12 cellular contexts compared by ENCODE assay signal in genomic region chr1:160797163-160797797, GRCh38. TPM values are rescaled to one million over a fixed set of nuclear protein-coding genes. Genes with fewer than 3 reads are reported as not detected.
A peak's percentile ranks its signal among the peaks of the same experiment; 100 is the strongest.
DNase-seq lines count a peak whose midpoint lies in the region; ATAC-seq and TF ChIP-seq lines count a peak whose summit lies in the region.
"Had no signal": no experiment of that assay in that cellular context is flagged by ENCODE, and none has a peak within 500 bp of the region (broad histone marks: within the 10 kb centered on the region; RNA-seq: fewer than 3 reads in every experiment).

No MANE protein-coding gene starts in this region.

- in situ Hi-C loops in KBM-7 (cut with MboI; ENCODE audit: low pct_unique_long_range_greater_than_20kb, low sequenced_read_pairs), result no loop called here

- DNase-seq in GM06990 (ENCODE audit: extremely low read depth, insufficient read length) (peak; percentile 51), Peyer's patch (no peak), T1000 (lab: John Stamatoyannopoulos, UW) (no peak), KBM-7 (no peak), left ventricle myocardium inferior (no peak), A673 (ENCODE audit: low spot score) (no peak)
- DNase-seq: GM23248, NCI-H69 had no signal

- H3K27me3 ChIP-seq in GM06990 (replicated peaks; ENCODE audit: control insufficient read depth, insufficient read depth, low read length), result no peaks in the 10 kb centered on the region
- H3K27me3 ChIP-seq in Peyer's patch, result no peaks in the 10 kb centered on the region
- no peaks in the 10 kb centered on the region for H3K27me3 ChIP-seq in mononuclear cell (ENCODE audit: insufficient read depth, low read length)
- H3K27me3 ChIP-seq in left ventricle myocardium inferior (ENCODE audit: low read depth), result no peaks in the 10 kb centered on the region
- H3K27me3 ChIP-seq in A673 (replicated peaks; ENCODE audit: insufficient read depth, low read depth, low read length, poor library complexity), result no peaks in the 10 kb centered on the region
- H3K27me3 ChIP-seq: stomach had no signal

- CTCF ChIA-PET in A673 (lab: Charles Lee), result no interaction called here

- peaks cover 0 to 11% (median 3%) of the 10 kb centered on the region in 4 donors for H3K4me1 ChIP-seq in Peyer's patch
- peaks cover 64% of the 10 kb centered on the region for H3K4me1 ChIP-seq in mononuclear cell (ENCODE audit: insufficient read depth, low read length)
- H3K4me1 ChIP-seq in left ventricle myocardium inferior, result no peaks in the 10 kb centered on the region
- H3K4me1 ChIP-seq in A673 (ENCODE audit: insufficient read depth, low read length, poor library complexity, severe bottlenecking), result no peaks in the 10 kb centered on the region
- H3K4me1 ChIP-seq: stomach had no signal

- H3K36me3 ChIP-seq in GM06990 (ENCODE audit: control insufficient read depth, insufficient read depth, low read length) (peaks cover 6% of the 10 kb centered on the region), Peyer's patch (no peaks in the 10 kb centered on the region), left ventricle myocardium inferior (no peaks in the 10 kb centered on the region), A673 (ENCODE audit: insufficient read depth, low read length, poor library complexity, severe bottlenecking) (no peaks in the 10 kb centered on the region)
- H3K36me3 ChIP-seq: stomach had no signal

- H3K9me3 ChIP-seq in Peyer's patch (no peaks in the 10 kb centered on the region), mononuclear cell (ENCODE audit: low read depth, low read length) (no peaks in the 10 kb centered on the region), left ventricle myocardium inferior (replicated peaks) (no peaks in the 10 kb centered on the region), A673 (ENCODE audit: low read depth, low read length, poor library complexity, severe bottlenecking) (no peaks in the 10 kb centered on the region)
- H3K9me3 ChIP-seq: stomach had no signal

- peak; percentile 34 for ATAC-seq in GM19455 (IDR thresholded peaks at IDR 0.05; ENCODE audit: unreplicated experiment)

- POLR2A ChIA-PET in A673 (lab: Charles Lee; ENCODE audit: low non-redundant PET), result no interaction called here

- H3K27ac ChIP-seq in Peyer's patch, result peak overlapping the region; percentile 13 to 85 (median 81)
- no peak overlapping the region for H3K27ac ChIP-seq in left ventricle myocardium inferior (replicated peaks)
- no peak overlapping the region for H3K27ac ChIP-seq in A673 (ENCODE audit: low read depth, low read length, poor library complexity, severe bottlenecking)
- H3K27ac ChIP-seq: GM23248, SK-N-MC had no signal

- TF ChIP-seq CTCF in GM06990 (IDR thresholded peaks at IDR 0.05; ENCODE audit: insufficient read depth, low read length, poor library complexity, severe bottlenecking), result no peak
- no peak for TF ChIP-seq CTCF in Peyer's patch (IDR thresholded peaks at IDR 0.05)
- TF ChIP-seq CTCF in left ventricle myocardium inferior (IDR thresholded peaks at IDR 0.05; ENCODE audit: borderline replicate concordance), result no peak
- TF ChIP-seq CTCF in A673 (conservative IDR thresholded peaks at IDR 0.05; ENCODE audit: low read depth, low read length), result no peak

- H3K4me3 ChIP-seq in GM06990 (replicated peaks; ENCODE audit: low read depth, low read length), result peak overlapping the region; percentile 51
- H3K4me3 ChIP-seq in Peyer's patch, result peak overlapping the region; percentile 19 to 36 (median 32)
- peak overlapping the region; percentile 52 for H3K4me3 ChIP-seq in mononuclear cell (ENCODE audit: low read length)
- no peak overlapping the region for H3K4me3 ChIP-seq in left ventricle myocardium inferior
- no peak overlapping the region for H3K4me3 ChIP-seq in A673 (ENCODE audit: low read depth, low read length, poor library complexity, severe bottlenecking)
- H3K4me3 ChIP-seq: GM23248, SK-N-MC had no signal

- intact Hi-C loops in left ventricle myocardium inferior (cut with micrococcal nuclease), result no loop called here
- intact Hi-C loops in A673 (cut with micrococcal nuclease; ENCODE audit: unreplicated experiment), result no loop called here

- TF ChIP-seq POLR2A in Peyer's patch (IDR thresholded peaks at IDR 0.05), result no peak

- BruUV-seq in A673 (replicated peaks; lab: Mats Ljungman, UMichigan), result no TSS peak

RNA-seq across cellular contexts. Expression of gene LY9, which starts 1.3 kb away (rescaled TPM):
- total RNA-seq in Peyer's patch (10 to 100 TPM in 1 of 4 donors, 1 to 10 TPM in 3; 1.6 to 39.6 (median 3.6) TPM), mononuclear cell (93.1 TPM), left ventricle myocardium inferior (not detected), A673 (2021) (not detected in 2 replicates)
- total RNA-seq: GM23248 had no signal

RNA-seq across cellular contexts. Expression of gene SLAMF7, which starts 58.2 kb away (rescaled TPM):
- 1 to 10 TPM; 2.5 to 3.9 (median 2.7) TPM for total RNA-seq in Peyer's patch
- 12.9 TPM for total RNA-seq in mononuclear cell
- 0.36 TPM for total RNA-seq in left ventricle myocardium inferior
- not detected in 2 replicates for total RNA-seq in A673 (2021)
- total RNA-seq: GM23248 had no signal

Comparison
In these comparisons a context has a peak if more than half of its experiments do, and no peak if none do; other contexts are left out.
1. H3K4me3 ChIP-seq: peak in GM06990 (single experiment), Peyer's patch (4 of 4) and mononuclear cell (single experiment); none in left ventricle myocardium inferior (single experiment) and A673 (single experiment).
2. H3K27ac ChIP-seq: peak in Peyer's patch (4 of 4); none in left ventricle myocardium inferior (single experiment) and A673 (single experiment).